In genomic region chr11:62771144-62772021, GRCh38 we compare ENCODE assay signal across 8 cellular contexts. TPM values are rescaled to one million over a fixed set of nuclear protein-coding genes. Genes with fewer than 3 reads are reported as not detected.
DNase-seq lines count a peak whose midpoint lies in the region; ATAC-seq and TF ChIP-seq lines count a peak whose summit lies in the region.

A gene with protein sequence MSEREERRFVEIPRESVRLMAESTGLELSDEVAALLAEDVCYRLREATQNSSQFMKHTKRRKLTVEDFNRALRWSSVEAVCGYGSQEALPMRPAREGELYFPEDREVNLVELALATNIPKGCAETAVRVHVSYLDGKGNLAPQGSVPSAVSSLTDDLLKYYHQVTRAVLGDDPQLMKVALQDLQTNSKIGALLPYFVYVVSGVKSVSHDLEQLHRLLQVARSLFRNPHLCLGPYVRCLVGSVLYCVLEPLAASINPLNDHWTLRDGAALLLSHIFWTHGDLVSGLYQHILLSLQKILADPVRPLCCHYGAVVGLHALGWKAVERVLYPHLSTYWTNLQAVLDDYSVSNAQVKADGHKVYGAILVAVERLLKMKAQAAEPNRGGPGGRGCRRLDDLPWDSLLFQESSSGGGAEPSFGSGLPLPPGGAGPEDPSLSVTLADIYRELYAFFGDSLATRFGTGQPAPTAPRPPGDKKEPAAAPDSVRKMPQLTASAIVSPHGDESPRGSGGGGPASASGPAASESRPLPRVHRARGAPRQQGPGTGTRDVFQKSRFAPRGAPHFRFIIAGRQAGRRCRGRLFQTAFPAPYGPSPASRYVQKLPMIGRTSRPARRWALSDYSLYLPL (plus strand): TSS chr11:62771396. CDS start chr11:62775784, 4,388 bp downstream.

- peak; percentile 85 for ATAC-seq in GM21786 (IDR thresholded peaks at IDR 0.05; ENCODE audit: unreplicated experiment)
- peak; percentile 82 to 94 for ATAC-seq in naive thymus-derived CD8-positive, alpha-beta T cell

- H3K27me3 Mint-ChIP-seq in naive thymus-derived CD8-positive, alpha-beta T cell: no peaks in the 10 kb centered on the region

- H3K36me3 ChIP-seq in KOPT-K1 (ENCODE audit: insufficient read depth, low read length) (peaks cover 40% of the 10 kb centered on the region), fibroblast of lung (ENCODE audit: control insufficient read depth, insufficient read depth, low read length) (peaks cover 4% of the 10 kb centered on the region)

- H3K79me2 ChIP-seq in fibroblast of lung (ENCODE audit: control insufficient read depth, insufficient read depth, low read length): peaks cover 12% of the 10 kb centered on the region

- H3K4me1 Mint-ChIP-seq in naive thymus-derived CD8-positive, alpha-beta T cell: peaks cover 15 to 34% (median 32%) of the 10 kb centered on the region in 4 donors

- no peaks in the 10 kb centered on the region for H3K9me3 ChIP-seq in KOPT-K1 (ENCODE audit: insufficient read depth, low read length, poor library complexity, severe bottlenecking)
- H3K9me3 ChIP-seq in fibroblast of lung (ENCODE audit: control insufficient read depth, insufficient read depth, low read depth, low read length): no peaks in the 10 kb centered on the region

- H3K4me2 ChIP-seq in fibroblast of lung (ENCODE audit: extremely low read depth, insufficient read depth, low read length): peak within 1 kb of the TSS; percentile 97

- peak within 1 kb of the TSS; percentile 96 for H2AFZ ChIP-seq in fibroblast of lung (ENCODE audit: low read length)

- H3K27ac ChIP-seq in KOPT-K1 (ENCODE audit: low read depth, low read length, poor library complexity, severe bottlenecking) (peak within 1 kb of the TSS; percentile 69), fibroblast of lung (ENCODE audit: insufficient read depth, low read length) (peak within 1 kb of the TSS; percentile 91)

- peak within 1 kb of the TSS; percentile 89 to 98 (median 96) for H3K27ac Mint-ChIP-seq in naive thymus-derived CD8-positive, alpha-beta T cell

- H4K20me1 ChIP-seq in fibroblast of lung (ENCODE audit: control insufficient read depth, extremely low read depth, insufficient read depth, low read length): no peaks in the 10 kb centered on the region

- peak; percentile 98 for DNase-seq in DMS79 treated with DMSO at 0.1 percent for 48 hours (lab: John Stamatoyannopoulos, UW)
- DNase-seq in RPMI7951 (ENCODE audit: low read depth): peak; percentile 98
- peak; percentile 87 to 88 for DNase-seq in activated T-helper 1 cell treated with anti-CD3 and anti-CD28 coated beads, Interleukin-2, amount 50 U/mL, for 16 hours (ENCODE audit: low read depth in 1 of 2, low spot score in 1 of 2)
- peak; percentile 95 to 97 for DNase-seq in fibroblast of lung (ENCODE audit: low read depth in 2 of 2)
- peak; percentile 78 to 93 (median 83) for DNase-seq in naive thymus-derived CD8-positive, alpha-beta T cell
- peak; percentile 81 to 92 (median 84) for DNase-seq in stimulated activated naive CD4-positive, alpha-beta T cell (lab: John Stamatoyannopoulos, UW)

- TF ChIP-seq CTCF in fibroblast of lung (conservative IDR thresholded peaks at IDR 0.05 in 1 of 2, IDR thresholded peaks at IDR 0.05 in 1 of 2; ENCODE audit: low read depth in 1 of 2, low read length in 2 of 2): no peak

- POLR2A ChIA-PET in naive thymus-derived CD8-positive, alpha-beta T cell (lab: Charles Lee): interaction anchor here (0.7 to 6.2 kb wide), 24 partner anchors 7 to 197 kb away, joined by 3 to 75 read pairs (median 4); partner anchors contain the start of genes BSCL2, C11orf98, CSKMT and EEF1G

- peak within 1 kb of the TSS; percentile 87 for H3K9ac ChIP-seq in fibroblast of lung (ENCODE audit: insufficient read depth, low read length)

- no peaks in the 10 kb centered on the region for H3K9me3 Mint-ChIP-seq in naive thymus-derived CD8-positive, alpha-beta T cell

- peaks cover 0 to 22% (median 2%) of the 10 kb centered on the region in 3 donors for H3K36me3 Mint-ChIP-seq in naive thymus-derived CD8-positive, alpha-beta T cell

- H3K4me3 ChIP-seq in fibroblast of lung (replicated peaks in 1 of 4; ENCODE audit: control extremely low read depth in 1 of 4, insufficient read depth in 1 of 4, low read depth in 3 of 4, low read length in 4 of 4): peak within 1 kb of the TSS; percentile 25 to 78 (median 56)

- no peaks in the 10 kb centered on the region for H3K27me3 ChIP-seq in fibroblast of lung (ENCODE audit: control insufficient read depth, insufficient read depth, low read length)

- H3K4me3 Mint-ChIP-seq in naive thymus-derived CD8-positive, alpha-beta T cell: peak within 1 kb of the TSS; percentile 84 to 99 (median 96)

- H3K4me1 ChIP-seq in fibroblast of lung (ENCODE audit: control insufficient read depth, extremely low read depth, insufficient read depth, low read length): peaks cover 6% of the 10 kb centered on the region

RNA-seq across cellular contexts. Expression of the gene that starts here (rescaled TPM):
- total RNA-seq in RPMI7951 (2014; rRNA removed; shearing (Covaris generic)): 15.1 and 18.1 TPM in 2 replicates
- total RNA-seq in fibroblast of lung: 16.7 and 18.8 TPM in 2 replicates
- 10.0 and 12.7 TPM in 2 replicates for polyA plus RNA-seq in fibroblast of lung
- 8.8 and 11.7 TPM in 2 replicates for polyA plus RNA-seq in fibroblast of lung (2012)
- polyA minus RNA-seq in fibroblast of lung (ENCODE audit: low replicate concordance): 18.7 and 23.0 TPM in 2 replicates
- 10 to 100 TPM; 28.6 to 34.9 TPM for total RNA-seq in naive thymus-derived CD8-positive, alpha-beta T cell
- polyA plus RNA-seq in naive thymus-derived CD8-positive, alpha-beta T cell: 10 to 100 TPM in 1 of 3 donors, 1 to 10 TPM in 2; 8.7 to 10.8 (median 8.9) TPM

Comparison
In these comparisons a context has a peak if more than half of its experiments do, and no peak if none do; other contexts are left out.
1. Peak in every context shown above with its lines: DNase-seq, ATAC-seq, H3K4me3 ChIP-seq and H3K27ac ChIP-seq.